Comparison of ENCODE assay signal across 8 cellular contexts in genomic region chr1:32759521-32759980, GRCh38. TPM values are rescaled to one million over a fixed set of nuclear protein-coding genes. Genes with fewer than 3 reads are reported as not detected.
DNase-seq lines count a peak whose midpoint lies in the region; ATAC-seq, FAIRE-seq and TF ChIP-seq lines count a peak whose summit lies in the region.

No MANE protein-coding gene starts in this region.

- H3K4me3 Mint-ChIP-seq in osteocyte (ENCODE audit: unreplicated experiment), result no peak overlapping the region

- H3K4me1 ChIP-seq in foreskin keratinocyte (peaks cover 38% of the 10 kb centered on the region), heart left ventricle (peaks cover 0 to 26% (median 2%) of the 10 kb centered on the region in 12 donors)

- WGBS in heart left ventricle, 4 donors, result 76 to 82% (median 79%) methylated on average over 5 of the region's 5 CpGs

- peaks cover 3% of the 10 kb centered on the region for H3K36me3 Mint-ChIP-seq in osteocyte (ENCODE audit: unreplicated experiment)

- TF ChIP-seq CTCF in RWPE1 (conservative IDR thresholded peaks at IDR 0.05; ENCODE audit: low read depth) (no peak), foreskin keratinocyte (conservative IDR thresholded peaks at IDR 0.05) (no peak), osteocyte (IDR thresholded peaks at IDR 0.05) (no peak), heart left ventricle (IDR thresholded peaks at IDR 0.05) (no peak)

- no peak for FAIRE-seq in frontal cortex (lab: Jason Lieb, UNC)

- H3K27ac ChIP-seq in RWPE1 (peak overlapping the region; percentile 100), foreskin keratinocyte (peak overlapping the region; percentile 80), heart left ventricle (no peak overlapping the region)

- POLR2A ChIA-PET in RWPE1 (lab: Yijun Ruan, JAX; ENCODE audit: low non-redundant PET), result interaction anchor here (0.9 kb wide), 1 partner anchor 10 kb away, joined by 3 read pairs; no protein-coding TSS in a partner anchor

- intact Hi-C loops in heart left ventricle (cut with DNase I), result no loop called here

- H3K27me3 ChIP-seq in foreskin keratinocyte (no peaks in the 10 kb centered on the region), heart left ventricle (no peaks in the 10 kb centered on the region)

- H3K4me3 ChIP-seq in heart left ventricle, result no peak overlapping the region

- H3K27me3 Mint-ChIP-seq in osteocyte (ENCODE audit: unreplicated experiment), result no peaks in the 10 kb centered on the region

- peak; percentile 39 for DNase-seq in DMS53 treated with DMSO at 0.1 percent for 48 hours (lab: John Stamatoyannopoulos, UW; ENCODE audit: unreplicated experiment)
- peak; percentile 75 for DNase-seq in RWPE1 (ENCODE audit: low spot score)
- peak in 1 of 2 donors; percentile 37 for DNase-seq in foreskin keratinocyte
- DNase-seq in osteocyte (ENCODE audit: extremely low spot score, unreplicated experiment), result no peak
- DNase-seq in frontal cortex (ENCODE audit: low spot score in 2 of 2), result no peak
- no peak for DNase-seq in NCI-H146 (lab: John Stamatoyannopoulos, UW)
- no peak for DNase-seq in NCI-H526 treated with DMSO at 0.1 percent for 48 hours (lab: John Stamatoyannopoulos, UW)
- no peak for DNase-seq in heart left ventricle

- CTCF ChIA-PET in RWPE1 (lab: Yijun Ruan, JAX), result interaction anchor here (1.5 kb wide), 1 partner anchor 13 kb away, joined by 8 read pairs; no protein-coding TSS in a partner anchor

- peak overlapping the region; percentile 80 for H3K27ac Mint-ChIP-seq in osteocyte (ENCODE audit: unreplicated experiment)

- H3K4me1 Mint-ChIP-seq in osteocyte (ENCODE audit: unreplicated experiment), result peaks cover 36% of the 10 kb centered on the region

- no peaks in the 10 kb centered on the region for H3K36me3 ChIP-seq in heart left ventricle

- H3K9me3 Mint-ChIP-seq in osteocyte (ENCODE audit: unreplicated experiment), result no peaks in the 10 kb centered on the region

- peak; percentile 1 for ATAC-seq in foreskin keratinocyte
- no peak for ATAC-seq in heart left ventricle

- no peak for TF ChIP-seq POLR2A in heart left ventricle (IDR thresholded peaks at IDR 0.05)

- H3K9me3 ChIP-seq in heart left ventricle, result no peaks in the 10 kb centered on the region

RNA-seq across cellular contexts. Expression of gene SYNC, which starts 57.0 kb away (rescaled TPM):
- 4.5 and 6.6 TPM in 2 replicates for total RNA-seq in foreskin keratinocyte
- 1.6 and 2.2 TPM in 2 replicates for polyA plus RNA-seq in foreskin keratinocyte
- total RNA-seq in osteocyte, result 23.0 and 24.6 TPM in 2 replicates
- 3.7 TPM for total RNA-seq in frontal cortex
- total RNA-seq in heart left ventricle, result 10 to 100 TPM; 10.2 to 22.3 (median 14.3) TPM
- 1 to 10 TPM; 2.7 to 8.3 TPM for polyA plus RNA-seq in heart left ventricle

RNA-seq across cellular contexts. Expression of gene YARS1, which starts 57.6 kb away (rescaled TPM):
- 119 and 130 TPM in 2 replicates for total RNA-seq in foreskin keratinocyte
- polyA plus RNA-seq in foreskin keratinocyte, result 95.9 and 107 TPM in 2 replicates
- 177 and 191 TPM in 2 replicates for total RNA-seq in osteocyte
- 42.4 TPM for total RNA-seq in frontal cortex
- 10 to 100 TPM; 20.2 to 58.1 (median 34.8) TPM for total RNA-seq in heart left ventricle
- 10 to 100 TPM; 18.6 to 61.3 TPM for polyA plus RNA-seq in heart left ventricle

RNA-seq across cellular contexts. Expression of gene S100PBP, which starts 57.9 kb away (rescaled TPM):
- 27.6 and 28.6 TPM in 2 replicates for total RNA-seq in foreskin keratinocyte
- polyA plus RNA-seq in foreskin keratinocyte, result 8.1 and 12.4 TPM in 2 replicates
- 49.8 and 54.4 TPM in 2 replicates for total RNA-seq in osteocyte
- 42.4 TPM for total RNA-seq in frontal cortex
- 10 to 100 TPM in 7 of 9 donors, 1 to 10 TPM in 2; 9.1 to 21.2 (median 10.7) TPM for total RNA-seq in heart left ventricle
- 1 to 10 TPM; 5.8 to 7.0 TPM for polyA plus RNA-seq in heart left ventricle

Comparison
In these comparisons a context has a peak if more than half of its experiments do, and no peak if none do; other contexts are left out.
1. DNase-seq: peak in DMS53 treated with DMSO at 0.1 percent for 48 hours (single experiment) and RWPE1 (single experiment); none in osteocyte (single experiment), frontal cortex (0 of 2), NCI-H146 (single experiment), NCI-H526 treated with DMSO at 0.1 percent for 48 hours (single experiment) and heart left ventricle (0 of 5).
2. H3K27ac ChIP-seq: peak in RWPE1 (single experiment) and foreskin keratinocyte (single experiment); none in heart left ventricle (0 of 12).